In the genomic region with DNA sequence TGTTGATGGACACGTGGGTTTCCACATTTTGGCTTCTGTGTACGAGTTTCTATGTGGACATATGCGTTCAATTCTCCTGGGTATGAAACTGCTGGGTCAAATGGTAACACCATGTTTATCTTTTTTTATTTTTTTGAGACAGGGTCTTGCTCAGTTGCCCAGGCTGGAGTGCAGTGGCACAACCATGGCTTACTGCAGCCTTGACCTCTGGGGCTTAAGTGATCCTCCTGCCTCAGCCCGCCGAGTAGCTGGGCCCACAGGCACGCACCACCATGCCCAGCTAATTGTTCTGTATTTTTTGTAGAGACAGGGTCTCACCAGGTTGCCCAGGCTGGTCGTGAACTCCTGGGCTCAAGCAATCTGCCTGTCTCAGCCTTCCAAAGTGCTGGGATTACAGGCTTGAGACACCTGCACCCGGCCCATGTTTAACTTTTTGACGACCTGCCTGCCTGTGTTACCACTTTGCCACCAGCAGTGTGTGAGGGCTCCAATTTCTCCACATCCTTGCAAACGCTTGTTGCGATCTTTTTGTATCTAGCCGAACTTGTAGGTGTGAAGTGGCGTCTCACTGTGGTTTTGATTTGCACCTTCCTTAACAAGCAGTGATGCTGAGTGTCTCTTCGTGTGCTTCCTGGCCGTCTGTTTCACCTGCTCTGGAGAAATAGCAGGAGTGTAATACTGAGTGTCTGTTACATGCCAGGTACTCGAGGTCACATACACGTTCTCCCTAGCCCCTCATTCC, we compare ENCODE assay signal across 15 cellular contexts. TPM values are rescaled to one million over a fixed set of nuclear protein-coding genes. Genes with fewer than 3 reads are reported as not detected.
A peak's percentile ranks its signal among the peaks of the same experiment; 100 is the strongest.
DNase-seq lines count a peak whose midpoint lies in the region; ATAC-seq and TF ChIP-seq lines count a peak whose summit lies in the region.
"Had no signal": no experiment of that assay in that cellular context is flagged by ENCODE, and none has a peak within 500 bp of the region (broad histone marks: within the 10 kb centered on the region; RNA-seq: fewer than 3 reads in every experiment).

No MANE protein-coding gene starts in this region.

- no peaks in the 10 kb centered on the region for H3K9me3 ChIP-seq in PC-3 (ENCODE audit: low read length)

- H3K27me3 Mint-ChIP-seq in activated naive CD4-positive, alpha-beta T cell treated with anti-CD3 and anti-CD28 coated beads, Interleukin-2, amount 50 U/mL, for 24 hours, result no peaks in the 10 kb centered on the region
- H3K27me3 Mint-ChIP-seq in endothelial cell (ENCODE audit: unreplicated experiment), result peaks cover 8% of the 10 kb centered on the region

- H3K27ac Mint-ChIP-seq in activated naive CD4-positive, alpha-beta T cell treated with anti-CD3 and anti-CD28 coated beads, Interleukin-2, amount 50 U/mL, for 24 hours, result peak overlapping the region; percentile 57
- no peak overlapping the region for H3K27ac Mint-ChIP-seq in endothelial cell (ENCODE audit: unreplicated experiment)

- no peak overlapping the region for H3K27ac ChIP-seq in PC-3 (ENCODE audit: low read length)
- H3K27ac ChIP-seq: C4-2B had no signal

- intact Hi-C loops in PC-3 (cut with micrococcal nuclease), result no loop called here

- H3K36me3 Mint-ChIP-seq in activated naive CD4-positive, alpha-beta T cell treated with anti-CD3 and anti-CD28 coated beads, Interleukin-2, amount 50 U/mL, for 24 hours, result peaks cover 9% of the 10 kb centered on the region
- peaks cover 24% of the 10 kb centered on the region for H3K36me3 Mint-ChIP-seq in endothelial cell (ENCODE audit: low read depth, unreplicated experiment)

- H3K9ac ChIP-seq in PC-3 (ENCODE audit: low read length), result no peak overlapping the region

- peaks cover 13% of the 10 kb centered on the region for H3K4me1 Mint-ChIP-seq in activated naive CD4-positive, alpha-beta T cell treated with anti-CD3 and anti-CD28 coated beads, Interleukin-2, amount 50 U/mL, for 24 hours
- no peaks in the 10 kb centered on the region for H3K4me1 Mint-ChIP-seq in endothelial cell (ENCODE audit: unreplicated experiment)

- TSS peak; percentile 8 for BruUV-seq in PC-3 (replicated peaks; lab: Mats Ljungman, UMichigan)

- H2AFZ ChIP-seq in PC-3 (ENCODE audit: low read length), result no peak overlapping the region

- H3K4me3 Mint-ChIP-seq in activated naive CD4-positive, alpha-beta T cell treated with anti-CD3 and anti-CD28 coated beads, Interleukin-2, amount 50 U/mL, for 24 hours, result no peak overlapping the region
- H3K4me3 Mint-ChIP-seq in endothelial cell (ENCODE audit: unreplicated experiment), result peak overlapping the region; percentile 3

- TF ChIP-seq CTCF in PC-3 (conservative IDR thresholded peaks at IDR 0.05; ENCODE audit: low read depth, low read length) (no peak), endothelial cell (IDR thresholded peaks at IDR 0.05; ENCODE audit: unreplicated experiment) (no peak), omental fat pad (IDR thresholded peaks at IDR 0.05) (no peak)

- POLR2A ChIA-PET in PC-3 (lab: Charles Lee; ENCODE audit: unreplicated experiment), result no interaction called here

- H3K9me3 Mint-ChIP-seq in activated naive CD4-positive, alpha-beta T cell treated with anti-CD3 and anti-CD28 coated beads, Interleukin-2, amount 50 U/mL, for 24 hours, result no peaks in the 10 kb centered on the region
- no peaks in the 10 kb centered on the region for H3K9me3 Mint-ChIP-seq in endothelial cell (ENCODE audit: unreplicated experiment)

- no peaks in the 10 kb centered on the region for H4K20me1 ChIP-seq in PC-3 (ENCODE audit: low read length)

- H3K4me3 ChIP-seq in PC-3 (ENCODE audit: low read length), result no peak overlapping the region

- peaks cover 37% of the 10 kb centered on the region for H3K79me2 ChIP-seq in PC-3 (ENCODE audit: low read length)

- no peaks in the 10 kb centered on the region for H3K9me2 ChIP-seq in PC-3 (replicated peaks; ENCODE audit: low read length)

- no peaks in the 10 kb centered on the region for H3F3A ChIP-seq in PC-3 (ENCODE audit: low read length, unreplicated experiment)

- no peak for ATAC-seq in PC-3
- peak; percentile 27 for ATAC-seq in omental fat pad (ENCODE audit: low FRiP score)
- no peak for ATAC-seq in SK-N-SH treated with all-trans-retinoic acid at 6 μM for 48 hours

- DNase-seq in activated naive CD4-positive, alpha-beta T cell treated with Interleukin-2 at 50 U/mL for 16 hours, result no peak
- DNase-seq in PC-3 (no peak), endothelial cell (ENCODE audit: low spot score) (no peak), omental fat pad (ENCODE audit: low spot score) (no peak), NCI-H524 (lab: John Stamatoyannopoulos, UW) (no peak), NCI-H2029 treated with DMSO at 0.1 percent for 48 hours (lab: John Stamatoyannopoulos, UW) (no peak)
- DNase-seq: DMS79, H7, Karpas-422, NCI-H1105 treated with DMSO at 0.1 percent for 48 hours, NCI-H187 treated with DMSO at 0.1 percent for 48 hours, NCI-H510A had no signal

- H3K4me2 ChIP-seq in PC-3 (ENCODE audit: low read length), result no peak overlapping the region

- CTCF ChIA-PET in PC-3 (lab: Charles Lee), result no interaction called here

- H3K4me1 ChIP-seq in PC-3 (ENCODE audit: insufficient read depth, low read length), result no peaks in the 10 kb centered on the region

- peaks cover 41% of the 10 kb centered on the region for H3K36me3 ChIP-seq in PC-3 (ENCODE audit: low read depth, low read length)

- H3K27me3 ChIP-seq in PC-3 (ENCODE audit: low read length), result no peaks in the 10 kb centered on the region

TF ChIP-seq in SK-N-SH treated with all-trans-retinoic acid at 6 μM for 48 hours, 23 proteins besides CTCF, POLR2A, EP300 and RAD21:
- TF ChIP-seq TCF4 (CRISPR knock-in tag; IDR thresholded peaks at IDR 0.05; ENCODE audit: borderline replicate concordance), result no peak
- no peak for TF ChIP-seq PATZ1 (CRISPR knock-in tag; IDR thresholded peaks at IDR 0.05; ENCODE audit: borderline replicate concordance)
- no peak for TF ChIP-seq ZC3H10 (CRISPR knock-in tag; IDR thresholded peaks at IDR 0.05)
- TF ChIP-seq POU6F1 (CRISPR knock-in tag; IDR thresholded peaks at IDR 0.05; ENCODE audit: borderline replicate concordance, low read depth), result no peak
- TF ChIP-seq ZFP30 (CRISPR knock-in tag; IDR thresholded peaks at IDR 0.05), result no peak

RNA-seq across cellular contexts. Expression of gene HSBP1L1, which starts 6.9 kb away (rescaled TPM):
- total RNA-seq in PC-3 (2014; rRNA removed), result 45.7 and 56.8 TPM in 2 replicates
- total RNA-seq in endothelial cell (ENCODE audit: unreplicated experiment), result 0.87 TPM
- 10 to 100 TPM; 13.2 to 20.1 (median 17.3) TPM for total RNA-seq in omental fat pad

RNA-seq across cellular contexts. Expression of gene TXNL4A, which starts 17.0 kb away (rescaled TPM):
- total RNA-seq in PC-3 (2014; rRNA removed), result 148 and 159 TPM in 2 replicates
- 86.8 TPM for total RNA-seq in endothelial cell (ENCODE audit: unreplicated experiment)
- total RNA-seq in omental fat pad, result 10 to 100 TPM; 18.0 to 47.6 (median 33.6) TPM

RNA-seq across cellular contexts. Expression of gene SLC66A2, which starts 19.9 kb away (rescaled TPM):
- total RNA-seq in PC-3 (2014; rRNA removed) (52.8 and 66.9 TPM in 2 replicates), endothelial cell (ENCODE audit: unreplicated experiment) (31.8 TPM), omental fat pad (100 to 1,000 TPM in 2 of 4 donors, 10 to 100 TPM in 2; 69.4 to 176 (median 103) TPM)
